ENCODE assay signal across 2 cellular contexts in genomic region chr5:150559701-150560100, GRCh38.
TF ChIP-seq lines count a peak whose summit lies in the region.

No MANE protein-coding gene starts in this region.

TF ChIP-seq in HepG2, 621 proteins besides CTCF, POLR2A, EP300 and RAD21 (continued from another document):
- TF ChIP-seq ZNF598 (CRISPR knock-in tag; IDR thresholded peaks at IDR 0.05; ENCODE audit: borderline replicate concordance): no peak

TF ChIP-seq in WTC11, 78 proteins besides CTCF, POLR2A, EP300 and RAD21 (continued from another document):
- no peak for TF ChIP-seq ESRRA (CRISPR knock-in tag; IDR thresholded peaks at IDR 0.05; ENCODE audit: borderline replicate concordance)
- TF ChIP-seq ETV6 (CRISPR knock-in tag; IDR thresholded peaks at IDR 0.05): no peak
- no peak for TF ChIP-seq ZNF121 (CRISPR knock-in tag; IDR thresholded peaks at IDR 0.05)
- TF ChIP-seq MLX (CRISPR knock-in tag; IDR thresholded peaks at IDR 0.05): no peak
- TF ChIP-seq SMAD4 (CRISPR knock-in tag; IDR thresholded peaks at IDR 0.05): no peak
- no peak for TF ChIP-seq FOXP4 (CRISPR knock-in tag; IDR thresholded peaks at IDR 0.05)
- TF ChIP-seq TEAD1 (CRISPR knock-in tag; IDR thresholded peaks at IDR 0.05): no peak
- no peak for TF ChIP-seq TP53 (CRISPR knock-in tag; IDR thresholded peaks at IDR 0.05)
- TF ChIP-seq GRHL2 (CRISPR knock-in tag; IDR thresholded peaks at IDR 0.05; ENCODE audit: insufficient replicate concordance, severe bottlenecking): no peak
- TF ChIP-seq USF1 (CRISPR knock-in tag; IDR thresholded peaks at IDR 0.05): no peak
- TF ChIP-seq USF2 (CRISPR knock-in tag; IDR thresholded peaks at IDR 0.05): no peak
- TF ChIP-seq ZBTB43 (CRISPR knock-in tag; IDR thresholded peaks at IDR 0.05): no peak
- TF ChIP-seq E2F5 (CRISPR knock-in tag; IDR thresholded peaks at IDR 0.05): no peak
- TF ChIP-seq ZNF512 (CRISPR knock-in tag; IDR thresholded peaks at IDR 0.05; ENCODE audit: borderline replicate concordance): no peak
- TF ChIP-seq IRF1 (CRISPR knock-in tag; IDR thresholded peaks at IDR 0.05): no peak
- TF ChIP-seq ARID4B (CRISPR knock-in tag; IDR thresholded peaks at IDR 0.05; ENCODE audit: borderline replicate concordance): no peak
- TF ChIP-seq GTF2I (CRISPR knock-in tag; conservative IDR thresholded peaks at IDR 0.05): no peak
TF ChIP-seq in WTC11: peak in this region for 0.
